Comparison of ENCODE assay signal across 14 cellular contexts in the genomic region with DNA sequence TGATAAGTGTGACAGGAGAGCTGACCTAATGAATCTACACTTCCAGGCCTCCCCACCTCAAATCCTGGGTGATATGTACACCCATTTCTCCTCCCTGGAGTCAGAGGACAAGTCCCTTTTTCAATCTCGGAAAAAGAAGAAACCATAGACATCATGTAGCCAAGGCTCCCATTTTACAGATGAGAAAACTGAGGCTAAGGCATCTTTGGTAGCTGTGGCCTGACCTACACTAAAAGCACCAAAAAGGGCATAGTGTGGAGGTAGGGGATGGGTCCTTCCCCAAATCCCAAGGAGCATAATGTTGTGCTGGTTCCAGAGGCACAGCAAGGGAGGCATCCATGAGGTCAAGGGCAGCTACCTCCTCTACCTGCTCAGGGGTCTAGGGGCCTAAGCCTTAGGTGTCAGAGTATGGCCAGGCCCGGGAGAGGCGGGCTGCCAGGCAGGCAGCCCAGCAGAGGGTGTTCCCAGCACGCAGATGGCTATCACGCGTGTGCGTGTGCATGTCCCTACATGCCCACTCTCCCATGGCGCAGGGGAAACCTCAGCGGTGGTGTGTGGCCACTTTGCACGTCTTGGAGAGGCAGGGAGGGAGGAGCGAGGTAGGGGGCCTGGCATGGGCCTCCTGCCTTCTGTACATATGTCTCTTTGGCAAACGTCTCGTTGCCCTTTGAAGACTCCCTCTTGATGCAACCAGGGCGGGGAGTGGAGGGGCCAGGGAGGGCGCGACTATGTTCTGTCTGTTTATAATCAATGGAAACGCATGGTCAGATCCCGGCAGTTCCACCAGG. TPM values are rescaled to one million over a fixed set of nuclear protein-coding genes. Genes with fewer than 3 reads are reported as not detected.
DNase-seq lines count a peak whose midpoint lies in the region; ATAC-seq, FAIRE-seq and TF ChIP-seq lines count a peak whose summit lies in the region.
"Had no signal": no experiment of that assay in that cellular context is flagged by ENCODE, and none has a peak within 500 bp of the region (broad histone marks: within the 10 kb centered on the region; RNA-seq: fewer than 3 reads in every experiment).

No MANE protein-coding gene starts in this region.

- H3K4me3 Mint-ChIP-seq in activated T-helper 1 cell treated with anti-CD3 and anti-CD28 coated beads, Interleukin-12 subunit alpha, Interleukin-12 subunit beta, Interleukin-2, Interleukin-4 antibody, amounts not matched to agents 30 ng/mL and 10 ng/mL and 1 ng/mL, durations not matched to agents 14 hours and 24 hours and 36 hours = no peak overlapping the region

- peak overlapping the region; percentile 92 for H3K4me2 ChIP-seq in HepG2 (ENCODE audit: low read depth, low read length)

- H3K4me1 Mint-ChIP-seq in activated T-helper 1 cell treated with anti-CD3 and anti-CD28 coated beads, Interleukin-12 subunit alpha, Interleukin-12 subunit beta, Interleukin-2, Interleukin-4 antibody, amounts not matched to agents 30 ng/mL and 10 ng/mL and 1 ng/mL, durations not matched to agents 14 hours and 24 hours and 36 hours (ENCODE audit: low read depth) = no peaks in the 10 kb centered on the region

- H3K36me3 Mint-ChIP-seq in activated T-helper 1 cell treated with anti-CD3 and anti-CD28 coated beads, Interleukin-12 subunit alpha, Interleukin-12 subunit beta, Interleukin-2, Interleukin-4 antibody, amounts not matched to agents 30 ng/mL and 10 ng/mL and 1 ng/mL, durations not matched to agents 14 hours and 24 hours and 36 hours (ENCODE audit: low read depth) = no peaks in the 10 kb centered on the region

- in situ Hi-C loops in HepG2 (cut with HindIII; ENCODE audit: extremely low pct_ligation_motif_present, low pct_unique_long_range_greater_than_20kb) = loop anchor here (5.0 kb wide), 1 partner anchor 49 kb away; a partner anchor contains a TSS

- ATAC-seq in HepG2 (no peak), right lobe of liver (no peak), GM18867 (IDR thresholded peaks at IDR 0.05; ENCODE audit: unreplicated experiment) (no peak)
- ATAC-seq: HCT116, Panc1 had no signal

- H3K27me3 ChIP-seq in HepG2 (ENCODE audit: control insufficient read depth in 1 of 2, insufficient read depth in 2 of 2, low read length in 2 of 2) (no peaks in the 10 kb centered on the region), right lobe of liver (no peaks in the 10 kb centered on the region), WERI-Rb-1 (ENCODE audit: insufficient read depth, low read depth, severe bottlenecking) (no peaks in the 10 kb centered on the region)

- peaks cover 18% of the 10 kb centered on the region for H3K27me3 Mint-ChIP-seq in activated T-helper 1 cell treated with anti-CD3 and anti-CD28 coated beads, Interleukin-12 subunit alpha, Interleukin-12 subunit beta, Interleukin-2, Interleukin-4 antibody, amounts not matched to agents 30 ng/mL and 10 ng/mL and 1 ng/mL, durations not matched to agents 14 hours and 24 hours and 36 hours (ENCODE audit: insufficient read depth)

- H3K9ac ChIP-seq in HepG2 (ENCODE audit: insufficient read depth, low read depth, low read length) = peak overlapping the region; percentile 78; the same call in 1 of the 2 replicates

- no peak for TF ChIP-seq EP300 in HepG2 (IDR thresholded peaks at IDR 0.05; ENCODE audit: low read depth in 2 of 2, low read length in 2 of 2)
- TF ChIP-seq EP300 in HepG2 (CRISPR knock-in tag; IDR thresholded peaks at IDR 0.05; ENCODE audit: borderline replicate concordance) = no peak

- POLR2A ChIA-PET in HepG2 (lab: Yijun Ruan, JAX) = interaction anchor here (0.6 to 2.9 kb wide), 6 partner anchors 12 to 117 kb away, joined by 3 to 14 read pairs (median 9); a partner anchor contains a TSS

- H3K27ac ChIP-seq in HepG2 (ENCODE audit: extremely low read length, insufficient read depth, low read length) (peak overlapping the region; percentile 97), right lobe of liver (no peak overlapping the region), WERI-Rb-1 (peak overlapping the region; percentile 67), mesodermal cell (ENCODE audit: low read depth, low read length, severe bottlenecking) (no peak overlapping the region)

- intact Hi-C loops in HepG2 (cut with micrococcal nuclease; ENCODE audit: unreplicated experiment) (no loop called here), right lobe of liver (cut with DNase I) (no loop called here)
- intact Hi-C loops in activated T-helper 1 cell treated with anti-CD3 and anti-CD28 coated beads, Interleukin-12 subunit alpha, Interleukin-12 subunit beta, Interleukin-2, Interleukin-4 antibody, amounts not matched to agents 30 ng/mL and 10 ng/mL and 1 ng/mL, durations not matched to agents 14 hours and 24 hours and 36 hours (cut with micrococcal nuclease) = no loop called here

- H3K4me1 ChIP-seq in HepG2 (ENCODE audit: insufficient read depth, low read length) (peaks cover 65% of the 10 kb centered on the region), right lobe of liver (peaks cover 0 to 4% (median 0%) of the 10 kb centered on the region in 4 donors), mesodermal cell (ENCODE audit: control insufficient read depth, insufficient read depth, low read length, poor library complexity, severe bottlenecking) (peaks cover 43% of the 10 kb centered on the region)

- no peaks in the 10 kb centered on the region for H3K9me3 Mint-ChIP-seq in activated T-helper 1 cell treated with anti-CD3 and anti-CD28 coated beads, Interleukin-12 subunit alpha, Interleukin-12 subunit beta, Interleukin-2, Interleukin-4 antibody, amounts not matched to agents 30 ng/mL and 10 ng/mL and 1 ng/mL, durations not matched to agents 14 hours and 24 hours and 36 hours

- H3K27ac Mint-ChIP-seq in activated T-helper 1 cell treated with anti-CD3 and anti-CD28 coated beads, Interleukin-12 subunit alpha, Interleukin-12 subunit beta, Interleukin-2, Interleukin-4 antibody, amounts not matched to agents 30 ng/mL and 10 ng/mL and 1 ng/mL, durations not matched to agents 14 hours and 24 hours and 36 hours = no peak overlapping the region

- BruUV-seq in HepG2 (replicated peaks; lab: Mats Ljungman, UMichigan) = no TSS peak

- TF ChIP-seq CTCF in HepG2 (CRISPR knock-in tag; IDR thresholded peaks at IDR 0.05) (no peak), right lobe of liver (IDR thresholded peaks at IDR 0.05) (no peak), WERI-Rb-1 (IDR thresholded peaks at IDR 0.05; ENCODE audit: low read depth, low read length) (no peak)

- CTCF ChIA-PET in HepG2 (lab: Yijun Ruan, JAX; ENCODE audit: low intra/inter-chr PET ratio, low total read pairs) = no interaction called here

- 72% methylated on average over 7 of the region's 18 CpGs for WGBS in HepG2 (ENCODE audit: low lambda C conversion rate)
- 63% methylated on average over 1 of the region's 18 CpGs for WGBS in right lobe of liver (ENCODE audit: insufficient coverage, low coverage, low lambda C conversion rate, missing lambda C conversion rate)
- WGBS in mesodermal cell (ENCODE audit: insufficient coverage in 2 of 2), 2 experiments = 93 to 96% methylated on average over 16 to 17 of the region's 18 CpGs

- no peak overlapping the region for H2AFZ ChIP-seq in HepG2 (ENCODE audit: low read length)

- H3K4me3 ChIP-seq in HepG2 (replicated peaks in 1 of 3; ENCODE audit: insufficient read depth in 1 of 3, low read depth in 2 of 3, low read length in 3 of 3) (peak overlapping the region in 2 of 3 experiments; percentile 80 to 86; a peak in 4 of 6 replicates), right lobe of liver (no peak overlapping the region), WERI-Rb-1 (ENCODE audit: low read depth, low read length) (no peak overlapping the region), mesodermal cell (ENCODE audit: extremely low read depth, insufficient read depth, low read length, poor library complexity, severe bottlenecking) (peak overlapping the region; percentile 5)

- peaks cover 5 to 12% of the 10 kb centered on the region in 2 experiments; a peak in 3 of 5 replicates for H3K36me3 ChIP-seq in HepG2 (replicated peaks in 1 of 2; ENCODE audit: control insufficient read depth in 1 of 2, insufficient read depth in 2 of 2, low read length in 2 of 2)
- no peaks in the 10 kb centered on the region for H3K36me3 ChIP-seq in right lobe of liver
- H3K36me3 ChIP-seq in WERI-Rb-1 = peaks cover 33% of the 10 kb centered on the region
- peaks cover 37% of the 10 kb centered on the region for H3K36me3 ChIP-seq in mesodermal cell (ENCODE audit: control insufficient read depth, insufficient read depth, low read length)

- TF ChIP-seq POLR2A in HepG2 (IDR thresholded peaks at IDR 0.05; ENCODE audit: insufficient read depth in 1 of 2, low read depth in 2 of 2, low read length in 2 of 2) = no peak
- TF ChIP-seq POLR2A in right lobe of liver (IDR thresholded peaks at IDR 0.05) = no peak

- DNase-seq in HepG2 (ENCODE audit: low spot score) = no peak
- DNase-seq in right lobe of liver = no peak
- no peak for DNase-seq in WERI-Rb-1
- DNase-seq in SKM-1 treated with dmso at 0.1 percent for 144 hours (lab: John Stamatoyannopoulos, UW; ENCODE audit: unreplicated experiment) = no peak
- DNase-seq in foreskin melanocyte = no peak
- no peak for DNase-seq in activated T-helper 1 cell treated with anti-CD3 and anti-CD28 coated beads, Interleukin-12 subunit alpha, Interleukin-12 subunit beta, Interleukin-2, Interleukin-4 antibody, amounts not matched to agents 30 ng/mL and 10 ng/mL and 1 ng/mL, durations not matched to agents 14 hours and 24 hours and 36 hours (ENCODE audit: low spot score)
- DNase-seq: activated CD4-positive, alpha-beta T cell treated with anti-CD3 and anti-CD28 coated beads for 48 hours; activated gamma-delta T cell; NCI-H2081 had no signal

- no peaks in the 10 kb centered on the region for H3K9me3 ChIP-seq in HepG2 (ENCODE audit: low read length)
- no peaks in the 10 kb centered on the region for H3K9me3 ChIP-seq in right lobe of liver
- no peaks in the 10 kb centered on the region for H3K9me3 ChIP-seq in WERI-Rb-1 (ENCODE audit: severe bottlenecking)
- no peaks in the 10 kb centered on the region for H3K9me3 ChIP-seq in mesodermal cell (ENCODE audit: control insufficient read depth, low read length)

- no peak for TF ChIP-seq RAD21 in HepG2 (CRISPR knock-in tag; IDR thresholded peaks at IDR 0.05)

- no peak for FAIRE-seq in HepG2 (lab: Jason Lieb, UNC)
- FAIRE-seq: endometrium had no signal

- H4K20me1 ChIP-seq in HepG2 (ENCODE audit: insufficient read depth, low read length) = no peaks in the 10 kb centered on the region

- H3K79me2 ChIP-seq in HepG2 (ENCODE audit: insufficient read depth, low read length) = peaks cover 15% of the 10 kb centered on the region

RNA-seq across cellular contexts. Expression of a gene that starts 2.5 kb away (rescaled TPM):
- total RNA-seq in HepG2 (2016; rRNA removed; fragmentation: Illumina TruSeq; extraction: Trizol) (20.3 and 27.5 TPM in 2 replicates), right lobe of liver (1 to 10 TPM in 5 of 6 experiments, under 1 TPM in 1; 0.55 to 4.2 (median 2.1) TPM)
- 13.0 and 16.2 TPM in 2 replicates for total RNA-seq in HepG2 (2016; cell fraction: cytosol; rRNA removed; fragmentation: Illumina TruSeq; extraction: Trizol; ENCODE audit: low read depth)
- 17.4 and 28.0 TPM in 2 replicates for total RNA-seq in HepG2 (2016; cell fraction: insoluble cytoplasmic fraction; rRNA removed; fragmentation: Illumina TruSeq; extraction: Trizol)
- 29.3 and 35.9 TPM in 2 replicates for total RNA-seq in HepG2 (2016; cell fraction: membrane; rRNA removed; fragmentation: Illumina TruSeq; extraction: Trizol)
- total RNA-seq in HepG2 (2016; cell fraction: nucleus; rRNA removed; fragmentation: Illumina TruSeq; extraction: Trizol) = 17.6 and 20.1 TPM in 2 replicates
- polyA plus RNA-seq in HepG2 (2011; rRNA removed) = 10.7 and 15.9 TPM in 2 replicates
- polyA plus RNA-seq in HepG2 (2011; cell fraction: cytosol; rRNA removed) = 10.4 and 12.8 TPM in 2 replicates
- 16.7 and 17.3 TPM in 2 replicates for polyA plus RNA-seq in HepG2 (2011; cell fraction: nucleus; rRNA removed)
- polyA plus RNA-seq in HepG2 (2012) = 12.1 and 22.6 TPM in 2 replicates
- 11.5 and 14.9 TPM in 2 replicates for polyA plus RNA-seq in HepG2 (2016; cell fraction: cytosol; fragmentation: Illumina TruSeq; extraction: Trizol; ENCODE audit: low read depth)
- 21.6 and 21.8 TPM in 2 replicates for polyA plus RNA-seq in HepG2 (2016; cell fraction: insoluble cytoplasmic fraction; fragmentation: Illumina TruSeq; extraction: Trizol; ENCODE audit: low read depth)
- 24.0 and 29.9 TPM in 2 replicates for polyA plus RNA-seq in HepG2 (2016; cell fraction: membrane; fragmentation: Illumina TruSeq; extraction: Trizol; ENCODE audit: low read depth)
- 31.6 and 33.1 TPM in 2 replicates for polyA plus RNA-seq in HepG2 (2016; cell fraction: nucleus; fragmentation: Illumina TruSeq; extraction: Trizol; ENCODE audit: insufficient read depth, low read depth)
- polyA minus RNA-seq in HepG2 (2011; rRNA and poly(A)+ RNA removed; ENCODE audit: low replicate concordance) = 0.12 and 15.6 TPM in 2 replicates
- polyA minus RNA-seq in HepG2 (2011; cell fraction: cytosol; rRNA and poly(A)+ RNA removed) = 9.2 and 10.9 TPM in 2 replicates
- 12.9 and 21.1 TPM in 2 replicates for polyA minus RNA-seq in HepG2 (2011; cell fraction: nucleus; rRNA and poly(A)+ RNA removed)
- 34.5 TPM for polyA plus RNA-seq in mesodermal cell (2013, experiment 1 of 2)
- polyA plus RNA-seq in mesodermal cell (2013, experiment 2 of 2) = 28.1 TPM
- 0.22 and 0.41 TPM in 2 replicates for total RNA-seq in activated T-helper 1 cell treated with anti-CD3 and anti-CD28 coated beads, Interleukin-12 subunit alpha, Interleukin-12 subunit beta, Interleukin-2, Interleukin-4 antibody, amounts not matched to agents 30 ng/mL and 10 ng/mL and 1 ng/mL, durations not matched to agents 14 hours and 24 hours and 36 hours

RNA-seq across cellular contexts. Expression of a gene that starts 29.8 kb away (rescaled TPM):
- total RNA-seq in HepG2 (2016; rRNA removed; fragmentation: Illumina TruSeq; extraction: Trizol) (8.1 and 11.5 TPM in 2 replicates), right lobe of liver (1 to 10 TPM; 3.9 to 7.9 (median 4.9) TPM)
- 2.4 and 2.7 TPM in 2 replicates for total RNA-seq in HepG2 (2016; cell fraction: cytosol; rRNA removed; fragmentation: Illumina TruSeq; extraction: Trizol; ENCODE audit: low read depth)
- 5.4 and 11.9 TPM in 2 replicates for total RNA-seq in HepG2 (2016; cell fraction: insoluble cytoplasmic fraction; rRNA removed; fragmentation: Illumina TruSeq; extraction: Trizol)
- 6.9 and 7.9 TPM in 2 replicates for total RNA-seq in HepG2 (2016; cell fraction: membrane; rRNA removed; fragmentation: Illumina TruSeq; extraction: Trizol)
- total RNA-seq in HepG2 (2016; cell fraction: nucleus; rRNA removed; fragmentation: Illumina TruSeq; extraction: Trizol) = 12.4 and 16.2 TPM in 2 replicates
- polyA plus RNA-seq in HepG2 (2011; rRNA removed) = 6.5 and 10.3 TPM in 2 replicates
- 3.2 and 3.9 TPM in 2 replicates for polyA plus RNA-seq in HepG2 (2011; cell fraction: cytosol; rRNA removed)
- polyA plus RNA-seq in HepG2 (2011; cell fraction: nucleus; rRNA removed) = 23.6 and 25.1 TPM in 2 replicates
- 4.9 and 11.7 TPM in 2 replicates for polyA plus RNA-seq in HepG2 (2012)
- 1.2 and 1.7 TPM in 2 replicates for polyA plus RNA-seq in HepG2 (2016; cell fraction: cytosol; fragmentation: Illumina TruSeq; extraction: Trizol; ENCODE audit: low read depth)
- 3.7 and 6.7 TPM in 2 replicates for polyA plus RNA-seq in HepG2 (2016; cell fraction: insoluble cytoplasmic fraction; fragmentation: Illumina TruSeq; extraction: Trizol; ENCODE audit: low read depth)
- 2.9 and 4.2 TPM in 2 replicates for polyA plus RNA-seq in HepG2 (2016; cell fraction: membrane; fragmentation: Illumina TruSeq; extraction: Trizol; ENCODE audit: low read depth)
- 20.2 and 23.1 TPM in 2 replicates for polyA plus RNA-seq in HepG2 (2016; cell fraction: nucleus; fragmentation: Illumina TruSeq; extraction: Trizol; ENCODE audit: insufficient read depth, low read depth)
- polyA minus RNA-seq in HepG2 (2011; rRNA and poly(A)+ RNA removed; ENCODE audit: low replicate concordance) = 8.7 and 18.6 TPM in 2 replicates
- 2.4 and 3.3 TPM in 2 replicates for polyA minus RNA-seq in HepG2 (2011; cell fraction: cytosol; rRNA and poly(A)+ RNA removed)
- 12.1 and 17.3 TPM in 2 replicates for polyA minus RNA-seq in HepG2 (2011; cell fraction: nucleus; rRNA and poly(A)+ RNA removed)
- 4.3 TPM for polyA plus RNA-seq in mesodermal cell (2013, experiment 1 of 2)
- 3.6 TPM for polyA plus RNA-seq in mesodermal cell (2013, experiment 2 of 2)
- total RNA-seq in activated T-helper 1 cell treated with anti-CD3 and anti-CD28 coated beads, Interleukin-12 subunit alpha, Interleukin-12 subunit beta, Interleukin-2, Interleukin-4 antibody, amounts not matched to agents 30 ng/mL and 10 ng/mL and 1 ng/mL, durations not matched to agents 14 hours and 24 hours and 36 hours = 10.8 and 11.6 TPM in 2 replicates

RNA-seq across cellular contexts. Expression of a gene that starts 49.8 kb away (rescaled TPM):
- total RNA-seq in HepG2 (2016; rRNA removed; fragmentation: Illumina TruSeq; extraction: Trizol) (54.4 and 80.9 TPM in 2 replicates), right lobe of liver (10 to 100 TPM; 16.1 to 37.5 (median 20.1) TPM)
- 10.9 and 15.6 TPM in 2 replicates for total RNA-seq in HepG2 (2016; cell fraction: cytosol; rRNA removed; fragmentation: Illumina TruSeq; extraction: Trizol; ENCODE audit: low read depth)
- 56.6 and 74.9 TPM in 2 replicates for total RNA-seq in HepG2 (2016; cell fraction: insoluble cytoplasmic fraction; rRNA removed; fragmentation: Illumina TruSeq; extraction: Trizol)
- 18.1 and 24.3 TPM in 2 replicates for total RNA-seq in HepG2 (2016; cell fraction: membrane; rRNA removed; fragmentation: Illumina TruSeq; extraction: Trizol)
- total RNA-seq in HepG2 (2016; cell fraction: nucleus; rRNA removed; fragmentation: Illumina TruSeq; extraction: Trizol) = 26.5 and 26.8 TPM in 2 replicates
- polyA plus RNA-seq in HepG2 (2011; rRNA removed) = 71.7 and 78.6 TPM in 2 replicates
- 69.7 and 85.2 TPM in 2 replicates for polyA plus RNA-seq in HepG2 (2011; cell fraction: cytosol; rRNA removed)
- 27.5 and 29.1 TPM in 2 replicates for polyA plus RNA-seq in HepG2 (2011; cell fraction: nucleus; rRNA removed)
- 33.6 and 54.0 TPM in 2 replicates for polyA plus RNA-seq in HepG2 (2012)
- polyA plus RNA-seq in HepG2 (2016; cell fraction: cytosol; fragmentation: Illumina TruSeq; extraction: Trizol; ENCODE audit: low read depth) = 19.8 and 22.0 TPM in 2 replicates
- 91.0 and 97.2 TPM in 2 replicates for polyA plus RNA-seq in HepG2 (2016; cell fraction: insoluble cytoplasmic fraction; fragmentation: Illumina TruSeq; extraction: Trizol; ENCODE audit: low read depth)
- polyA plus RNA-seq in HepG2 (2016; cell fraction: membrane; fragmentation: Illumina TruSeq; extraction: Trizol; ENCODE audit: low read depth) = 22.9 and 23.0 TPM in 2 replicates
- polyA plus RNA-seq in HepG2 (2016; cell fraction: nucleus; fragmentation: Illumina TruSeq; extraction: Trizol; ENCODE audit: insufficient read depth, low read depth) = 37.9 and 39.1 TPM in 2 replicates
- 63.6 and 109 TPM in 2 replicates for polyA minus RNA-seq in HepG2 (2011; rRNA and poly(A)+ RNA removed; ENCODE audit: low replicate concordance)
- 20.6 and 23.0 TPM in 2 replicates for polyA minus RNA-seq in HepG2 (2011; cell fraction: cytosol; rRNA and poly(A)+ RNA removed)
- polyA minus RNA-seq in HepG2 (2011; cell fraction: nucleus; rRNA and poly(A)+ RNA removed) = 24.2 and 26.6 TPM in 2 replicates
- 68.1 TPM for polyA plus RNA-seq in mesodermal cell (2013, experiment 1 of 2)
- 57.3 TPM for polyA plus RNA-seq in mesodermal cell (2013, experiment 2 of 2)
- 52.8 and 54.3 TPM in 2 replicates for total RNA-seq in activated T-helper 1 cell treated with anti-CD3 and anti-CD28 coated beads, Interleukin-12 subunit alpha, Interleukin-12 subunit beta, Interleukin-2, Interleukin-4 antibody, amounts not matched to agents 30 ng/mL and 10 ng/mL and 1 ng/mL, durations not matched to agents 14 hours and 24 hours and 36 hours

Comparison
In these comparisons a context has a peak if more than half of its experiments do, and no peak if none do; other contexts are left out.
1. H3K27ac ChIP-seq: peak in HepG2 (single experiment) and WERI-Rb-1 (single experiment); none in right lobe of liver (0 of 3) and mesodermal cell (single experiment).
2. H3K4me3 ChIP-seq: peak in HepG2 (2 of 3) and mesodermal cell (single experiment); none in right lobe of liver (0 of 3) and WERI-Rb-1 (single experiment).